ENCODE assay signal across 1 cellular context in genomic region chr18:23377669-23378469, GRCh38.
TF ChIP-seq lines count a peak whose summit lies in the region.

No MANE protein-coding gene starts in this region.

TF ChIP-seq in HEK293, 187 proteins besides CTCF, POLR2A, EP300 and RAD21 (continued from another document):
- TF ChIP-seq ZNF24 (tag by site-specific recombination; IDR thresholded peaks at IDR 0.05) = no peak
- TF ChIP-seq ZBTB17 (tag by site-specific recombination; IDR thresholded peaks at IDR 0.05) = 0 out of 2 replicates have a peak, but pooled peaks have one; percentile 11
- no peak for TF ChIP-seq OVOL3 (tag by site-specific recombination; IDR thresholded peaks at IDR 0.05)
- TF ChIP-seq HOXA7 (CRISPR knock-in tag; IDR thresholded peaks at IDR 0.05; ENCODE audit: borderline replicate concordance) = no peak
- TF ChIP-seq, protein P1, sequence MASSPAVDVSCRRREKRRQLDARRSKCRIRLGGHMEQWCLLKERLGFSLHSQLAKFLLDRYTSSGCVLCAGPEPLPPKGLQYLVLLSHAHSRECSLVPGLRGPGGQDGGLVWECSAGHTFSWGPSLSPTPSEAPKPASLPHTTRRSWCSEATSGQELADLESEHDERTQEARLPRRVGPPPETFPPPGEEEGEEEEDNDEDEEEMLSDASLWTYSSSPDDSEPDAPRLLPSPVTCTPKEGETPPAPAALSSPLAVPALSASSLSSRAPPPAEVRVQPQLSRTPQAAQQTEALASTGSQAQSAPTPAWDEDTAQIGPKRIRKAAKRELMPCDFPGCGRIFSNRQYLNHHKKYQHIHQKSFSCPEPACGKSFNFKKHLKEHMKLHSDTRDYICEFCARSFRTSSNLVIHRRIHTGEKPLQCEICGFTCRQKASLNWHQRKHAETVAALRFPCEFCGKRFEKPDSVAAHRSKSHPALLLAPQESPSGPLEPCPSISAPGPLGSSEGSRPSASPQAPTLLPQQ (tag by site-specific recombination; IDR thresholded peaks at IDR 0.05) = no peak
- 0 out of 2 replicates have a peak, but pooled peaks have one; percentile 38 for TF ChIP-seq ZEB2 (tag by site-specific recombination; IDR thresholded peaks at IDR 0.05)
- TF ChIP-seq ZNF776 (tag by site-specific recombination; IDR thresholded peaks at IDR 0.05; ENCODE audit: borderline replicate concordance) = no peak
- TF ChIP-seq ZNF530 (tag by site-specific recombination; IDR thresholded peaks at IDR 0.05; ENCODE audit: low read depth) = no peak
- TF ChIP-seq, protein P2, sequence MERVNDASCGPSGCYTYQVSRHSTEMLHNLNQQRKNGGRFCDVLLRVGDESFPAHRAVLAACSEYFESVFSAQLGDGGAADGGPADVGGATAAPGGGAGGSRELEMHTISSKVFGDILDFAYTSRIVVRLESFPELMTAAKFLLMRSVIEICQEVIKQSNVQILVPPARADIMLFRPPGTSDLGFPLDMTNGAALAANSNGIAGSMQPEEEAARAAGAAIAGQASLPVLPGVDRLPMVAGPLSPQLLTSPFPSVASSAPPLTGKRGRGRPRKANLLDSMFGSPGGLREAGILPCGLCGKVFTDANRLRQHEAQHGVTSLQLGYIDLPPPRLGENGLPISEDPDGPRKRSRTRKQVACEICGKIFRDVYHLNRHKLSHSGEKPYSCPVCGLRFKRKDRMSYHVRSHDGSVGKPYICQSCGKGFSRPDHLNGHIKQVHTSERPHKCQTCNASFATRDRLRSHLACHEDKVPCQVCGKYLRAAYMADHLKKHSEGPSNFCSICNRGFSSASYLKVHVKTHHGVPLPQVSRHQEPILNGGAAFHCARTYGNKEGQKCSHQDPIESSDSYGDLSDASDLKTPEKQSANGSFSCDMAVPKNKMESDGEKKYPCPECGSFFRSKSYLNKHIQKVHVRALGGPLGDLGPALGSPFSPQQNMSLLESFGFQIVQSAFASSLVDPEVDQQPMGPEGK (tag by site-specific recombination; IDR thresholded peaks at IDR 0.05) = no peak
